In genomic region chr12:132342322-132342721, GRCh38 we compare ENCODE assay signal across 13 cellular contexts. TPM values are rescaled to one million over a fixed set of nuclear protein-coding genes. Genes with fewer than 3 reads are reported as not detected.
DNase-seq lines count a peak whose midpoint lies in the region; ATAC-seq and TF ChIP-seq lines count a peak whose summit lies in the region.
"Had no signal": no experiment of that assay in that cellular context is flagged by ENCODE, and none has a peak within 500 bp of the region (broad histone marks: within the 10 kb centered on the region; RNA-seq: fewer than 3 reads in every experiment).

No MANE protein-coding gene starts in this region.

- H3K4me3 ChIP-seq in NB4 (ENCODE audit: low read depth, low read length) (no peak overlapping the region), retinal pigment epithelial cell (ENCODE audit: low read length) (no peak overlapping the region), Peyer's patch (no peak overlapping the region)
- H3K4me3 ChIP-seq: GM12878, prostate gland, transverse colon had no signal

- H3K27me3 ChIP-seq in Peyer's patch = no peaks in the 10 kb centered on the region
- H3K27me3 ChIP-seq: transverse colon had no signal

- no peak for TF ChIP-seq POLR2A in NB4 (IDR thresholded peaks at IDR 0.05; ENCODE audit: extremely low read depth, insufficient read length)
- TF ChIP-seq POLR2A in Peyer's patch (IDR thresholded peaks at IDR 0.05) = no peak

- DNase-seq in SIG-M5 treated with dmso at 0.1 percent for 504 hours (lab: John Stamatoyannopoulos, UW; ENCODE audit: unreplicated experiment) (peak; percentile 35), SIG-M5 (lab: John Stamatoyannopoulos, UW) (no peak), NB4 (ENCODE audit: low read depth) (peak; percentile 87), ecto neural progenitor cell (ENCODE audit: low spot score) (peak; percentile 76), retinal pigment epithelial cell (ENCODE audit: low read depth) (no peak), Peyer's patch (no peak), NCI-H524 (lab: John Stamatoyannopoulos, UW) (no peak)
- DNase-seq: immature natural killer cell, Karpas-422, transverse colon had no signal

- TF ChIP-seq CTCF in NB4 (IDR thresholded peaks at IDR 0.05; ENCODE audit: low read depth, low read length) = peak; percentile 57
- TF ChIP-seq CTCF in retinal pigment epithelial cell (conservative IDR thresholded peaks at IDR 0.05; ENCODE audit: low read depth, low read length) = peak; percentile 36
- TF ChIP-seq CTCF in Peyer's patch (IDR thresholded peaks at IDR 0.05) = no peak

- H3K9me3 ChIP-seq in Peyer's patch = no peaks in the 10 kb centered on the region
- H3K9me3 ChIP-seq: prostate gland, transverse colon had no signal

- ATAC-seq in GM21390 (IDR thresholded peaks at IDR 0.05; ENCODE audit: unreplicated experiment) = no peak
- ATAC-seq: GM12878 had no signal

- H3K36me3 ChIP-seq in Peyer's patch = no peaks in the 10 kb centered on the region
- H3K36me3 ChIP-seq: prostate gland, transverse colon had no signal

- no peak overlapping the region for H3K27ac ChIP-seq in Peyer's patch
- H3K27ac ChIP-seq: prostate gland, transverse colon had no signal

- H3K4me1 ChIP-seq in Peyer's patch = no peaks in the 10 kb centered on the region
- H3K4me1 ChIP-seq: prostate gland had no signal

RNA-seq across cellular contexts. Expression of gene GALNT9, which starts 12.9 kb away (rescaled TPM):
- total RNA-seq in Peyer's patch = not detected
- total RNA-seq: GM12878 had no signal

Comparison
In these comparisons a context has a peak if more than half of its experiments do, and no peak if none do; other contexts are left out.
1. DNase-seq: peak in SIG-M5 treated with dmso at 0.1 percent for 504 hours (single experiment), NB4 (single experiment) and ecto neural progenitor cell (single experiment); none in SIG-M5 (single experiment), retinal pigment epithelial cell (single experiment), Peyer's patch (0 of 3) and NCI-H524 (0 of 2).
2. CTCF ChIP-seq: peak in NB4 (single experiment) and retinal pigment epithelial cell (single experiment); none in Peyer's patch (0 of 6).